5 cellular contexts compared by ENCODE assay signal in the genomic region with DNA sequence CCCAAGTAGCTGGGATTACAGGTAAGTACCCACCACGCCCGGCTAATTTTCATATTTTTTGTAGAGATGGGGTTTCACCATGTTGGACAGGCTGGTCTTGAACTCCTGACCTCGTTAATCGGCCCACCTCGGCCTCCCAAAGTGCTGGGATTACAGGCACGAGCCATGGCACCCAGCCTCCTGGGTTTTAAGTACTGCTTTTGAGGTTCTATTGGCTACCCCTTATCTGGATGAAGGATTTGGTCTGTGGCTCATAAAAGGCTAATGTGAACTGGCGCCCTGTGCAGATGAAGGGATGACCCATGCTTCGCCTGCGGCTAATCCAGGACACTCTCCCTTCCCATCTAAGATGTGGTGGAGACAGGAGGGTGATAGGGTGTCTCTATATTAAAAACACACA. TPM values are rescaled to one million over a fixed set of nuclear protein-coding genes. Genes with fewer than 3 reads are reported as not detected.
"Had no signal": no experiment of that assay in that cellular context is flagged by ENCODE, and none has a peak within 500 bp of the region (broad histone marks: within the 10 kb centered on the region; RNA-seq: fewer than 3 reads in every experiment).

No MANE protein-coding gene starts in this region.

RNA-seq across cellular contexts. Expression of a gene that starts 25.6 kb away (rescaled TPM):
- total RNA-seq: hepatocyte, left ventricle myocardium inferior, mesothelial cell of epicardium, osteocyte, sigmoid colon had no signal
- polyA plus RNA-seq: hepatocyte had no signal
